Comparison of ENCODE assay signal across 30 cellular contexts in genomic region chr20:6496874-6497273, GRCh38.
"Had no signal": no experiment of that assay in that cellular context is flagged by ENCODE, and none has a peak within 500 bp of the region (broad histone marks: within the 10 kb centered on the region; RNA-seq: fewer than 3 reads in every experiment).

No MANE protein-coding gene starts in this region.

- H3K9me3 ChIP-seq: esophagus muscularis mucosa, gastrocnemius medialis had no signal

- H3K27me3 ChIP-seq: brain microvascular endothelial cell, esophagus muscularis mucosa, foreskin keratinocyte, gastrocnemius medialis had no signal

- H3K4me1 ChIP-seq: esophagus muscularis mucosa, gastrocnemius medialis had no signal

- H3K4me3 ChIP-seq: esophagus muscularis mucosa, gastrocnemius medialis had no signal

- DNase-seq: activated B cell treated with CpG ODN at 0.5 μM for 24 hours; activated CD4-positive, alpha-beta T cell treated with anti-CD3 and anti-CD28 coated beads for 48 hours; activated CD4-positive, alpha-beta T cell treated with anti-CD3 and anti-CD28 coated beads, Interleukin-2, amount 50 U/mL, for 1 hour; activated CD4-positive, alpha-beta T cell treated with anti-CD3 and anti-CD28 coated beads, Interleukin-2, amount 50 U/mL, for 48 hours; activated CD8-positive, alpha-beta memory T cell treated with anti-CD3 and anti-CD28 coated beads for 24 hours; activated CD8-positive, alpha-beta T cell treated with anti-CD3 and anti-CD28 coated beads for 36 hours; activated effector memory CD4-positive, alpha-beta T cell treated with Interleukin-2 at 50 U/mL for 16 hours; activated gamma-delta T cell treated with Interleukin-2 at 50 U/mL for 16 hours; activated naive CD4-positive, alpha-beta T cell treated with anti-CD3 and anti-CD28 coated beads, Interleukin-2, amount 50 U/mL, for 16 hours; activated naive CD4-positive, alpha-beta T cell treated with Interleukin-2 at 50 U/mL for 16 hours; activated T-cell treated with anti-CD3 and anti-CD28 coated beads, Interleukin-2, amount 50 U/mL, for 4 hours; amniotic stem cell; anterior cingulate cortex; brain microvascular endothelial cell; caudate nucleus; cortex of kidney; dermis blood vessel endothelial cell; effector CD4-positive, alpha-beta T cell; effector memory CD8-positive, alpha-beta T cell; erythroblast; foreskin keratinocyte; gastrocnemius medialis; glutamatergic neuron; T-helper 1 cell; T-helper 17 cell; T1000; WERI-Rb-1 had no signal

- ATAC-seq: activated CD4-positive, CD25-positive, alpha-beta regulatory T cell treated with anti-CD3 and anti-CD28 coated beads, Interleukin-2, amount 50 U/mL, for 24 hours; activated CD8-positive, alpha-beta T cell treated with anti-CD3 and anti-CD28 coated beads for 36 hours; activated T-cell treated with anti-CD3 and anti-CD28 coated beads, Interleukin-2, amount 50 U/mL, for 4 hours; activated T-helper 17 cell treated with anti-CD3 and anti-CD28 coated beads, Interleukin-2, amount 50 U/mL, for 72 hours; effector memory CD8-positive, alpha-beta T cell; foreskin keratinocyte; gastrocnemius medialis; T-helper 17 cell had no signal

- H3K27ac ChIP-seq: brain microvascular endothelial cell, esophagus muscularis mucosa, foreskin keratinocyte, gastrocnemius medialis, WERI-Rb-1 had no signal

- H3K36me3 ChIP-seq: brain microvascular endothelial cell, esophagus muscularis mucosa, gastrocnemius medialis, WERI-Rb-1 had no signal
